In genomic region chr7:94004024-94004945, GRCh38 we compare ENCODE assay signal across 1 cellular context.
TF ChIP-seq lines count a peak whose summit lies in the region.

A gene with protein sequence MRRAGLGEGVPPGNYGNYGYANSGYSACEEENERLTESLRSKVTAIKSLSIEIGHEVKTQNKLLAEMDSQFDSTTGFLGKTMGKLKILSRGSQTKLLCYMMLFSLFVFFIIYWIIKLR (minus strand): TSS chr7:94004355. CDS start chr7:94004216, 139 bp downstream.

TF ChIP-seq in WTC11, 78 proteins besides CTCF, POLR2A, EP300 and RAD21 (continued from another document and continues in another):
- TF ChIP-seq, protein P1, sequence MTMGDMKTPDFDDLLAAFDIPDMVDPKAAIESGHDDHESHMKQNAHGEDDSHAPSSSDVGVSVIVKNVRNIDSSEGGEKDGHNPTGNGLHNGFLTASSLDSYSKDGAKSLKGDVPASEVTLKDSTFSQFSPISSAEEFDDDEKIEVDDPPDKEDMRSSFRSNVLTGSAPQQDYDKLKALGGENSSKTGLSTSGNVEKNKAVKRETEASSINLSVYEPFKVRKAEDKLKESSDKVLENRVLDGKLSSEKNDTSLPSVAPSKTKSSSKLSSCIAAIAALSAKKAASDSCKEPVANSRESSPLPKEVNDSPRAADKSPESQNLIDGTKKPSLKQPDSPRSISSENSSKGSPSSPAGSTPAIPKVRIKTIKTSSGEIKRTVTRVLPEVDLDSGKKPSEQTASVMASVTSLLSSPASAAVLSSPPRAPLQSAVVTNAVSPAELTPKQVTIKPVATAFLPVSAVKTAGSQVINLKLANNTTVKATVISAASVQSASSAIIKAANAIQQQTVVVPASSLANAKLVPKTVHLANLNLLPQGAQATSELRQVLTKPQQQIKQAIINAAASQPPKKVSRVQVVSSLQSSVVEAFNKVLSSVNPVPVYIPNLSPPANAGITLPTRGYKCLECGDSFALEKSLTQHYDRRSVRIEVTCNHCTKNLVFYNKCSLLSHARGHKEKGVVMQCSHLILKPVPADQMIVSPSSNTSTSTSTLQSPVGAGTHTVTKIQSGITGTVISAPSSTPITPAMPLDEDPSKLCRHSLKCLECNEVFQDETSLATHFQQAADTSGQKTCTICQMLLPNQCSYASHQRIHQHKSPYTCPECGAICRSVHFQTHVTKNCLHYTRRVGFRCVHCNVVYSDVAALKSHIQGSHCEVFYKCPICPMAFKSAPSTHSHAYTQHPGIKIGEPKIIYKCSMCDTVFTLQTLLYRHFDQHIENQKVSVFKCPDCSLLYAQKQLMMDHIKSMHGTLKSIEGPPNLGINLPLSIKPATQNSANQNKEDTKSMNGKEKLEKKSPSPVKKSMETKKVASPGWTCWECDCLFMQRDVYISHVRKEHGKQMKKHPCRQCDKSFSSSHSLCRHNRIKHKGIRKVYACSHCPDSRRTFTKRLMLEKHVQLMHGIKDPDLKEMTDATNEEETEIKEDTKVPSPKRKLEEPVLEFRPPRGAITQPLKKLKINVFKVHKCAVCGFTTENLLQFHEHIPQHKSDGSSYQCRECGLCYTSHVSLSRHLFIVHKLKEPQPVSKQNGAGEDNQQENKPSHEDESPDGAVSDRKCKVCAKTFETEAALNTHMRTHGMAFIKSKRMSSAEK (CRISPR knock-in tag; IDR thresholded peaks at IDR 0.05; ENCODE audit: borderline replicate concordance), result no peak
- TF ChIP-seq NR2C2 (CRISPR knock-in tag; IDR thresholded peaks at IDR 0.05) (no peak), ZNF263 (CRISPR knock-in tag; IDR thresholded peaks at IDR 0.05; ENCODE audit: low read depth) (no peak), AR (CRISPR knock-in tag; IDR thresholded peaks at IDR 0.05) (no peak), ARID4B (CRISPR knock-in tag; IDR thresholded peaks at IDR 0.05; ENCODE audit: borderline replicate concordance) (no peak), AFF4 (CRISPR knock-in tag; IDR thresholded peaks at IDR 0.05; ENCODE audit: borderline replicate concordance) (no peak), ZNF671 (CRISPR knock-in tag; IDR thresholded peaks at IDR 0.05) (no peak), ZNF396 (CRISPR knock-in tag; IDR thresholded peaks at IDR 0.05; ENCODE audit: borderline replicate concordance) (no peak), GRHL2 (CRISPR knock-in tag; IDR thresholded peaks at IDR 0.05; ENCODE audit: insufficient replicate concordance, severe bottlenecking) (no peak), MLX (CRISPR knock-in tag; IDR thresholded peaks at IDR 0.05) (no peak), SP1 (CRISPR knock-in tag; conservative IDR thresholded peaks at IDR 0.05) (peak; percentile 60), HMGA2 (CRISPR knock-in tag; IDR thresholded peaks at IDR 0.05) (no peak), JAZF1 (CRISPR knock-in tag; IDR thresholded peaks at IDR 0.05) (no peak), ETV6 (CRISPR knock-in tag; IDR thresholded peaks at IDR 0.05) (0 out of 2 replicates have a peak, but pooled peaks have one; percentile 85), ZNF317 (CRISPR knock-in tag; IDR thresholded peaks at IDR 0.05; ENCODE audit: borderline replicate concordance, low read depth) (no peak), ZNF219 (CRISPR knock-in tag; IDR thresholded peaks at IDR 0.05; ENCODE audit: borderline replicate concordance) (no peak), ZNF281 (CRISPR knock-in tag; IDR thresholded peaks at IDR 0.05) (no peak), ZNF121 (CRISPR knock-in tag; IDR thresholded peaks at IDR 0.05) (no peak)
- TF ChIP-seq, protein P2, sequence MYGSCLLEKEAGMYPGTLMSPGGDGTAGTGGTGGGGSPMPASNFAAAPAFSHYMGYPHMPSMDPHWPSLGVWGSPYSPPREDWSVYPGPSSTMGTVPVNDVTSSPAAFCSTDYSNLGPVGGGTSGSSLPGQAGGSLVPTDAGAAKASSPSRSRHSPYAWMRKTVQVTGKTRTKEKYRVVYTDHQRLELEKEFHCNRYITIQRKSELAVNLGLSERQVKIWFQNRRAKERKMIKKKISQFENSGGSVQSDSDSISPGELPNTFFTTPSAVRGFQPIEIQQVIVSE (CRISPR knock-in tag; IDR thresholded peaks at IDR 0.05; ENCODE audit: borderline replicate concordance), result no peak
- TF ChIP-seq, protein P3, sequence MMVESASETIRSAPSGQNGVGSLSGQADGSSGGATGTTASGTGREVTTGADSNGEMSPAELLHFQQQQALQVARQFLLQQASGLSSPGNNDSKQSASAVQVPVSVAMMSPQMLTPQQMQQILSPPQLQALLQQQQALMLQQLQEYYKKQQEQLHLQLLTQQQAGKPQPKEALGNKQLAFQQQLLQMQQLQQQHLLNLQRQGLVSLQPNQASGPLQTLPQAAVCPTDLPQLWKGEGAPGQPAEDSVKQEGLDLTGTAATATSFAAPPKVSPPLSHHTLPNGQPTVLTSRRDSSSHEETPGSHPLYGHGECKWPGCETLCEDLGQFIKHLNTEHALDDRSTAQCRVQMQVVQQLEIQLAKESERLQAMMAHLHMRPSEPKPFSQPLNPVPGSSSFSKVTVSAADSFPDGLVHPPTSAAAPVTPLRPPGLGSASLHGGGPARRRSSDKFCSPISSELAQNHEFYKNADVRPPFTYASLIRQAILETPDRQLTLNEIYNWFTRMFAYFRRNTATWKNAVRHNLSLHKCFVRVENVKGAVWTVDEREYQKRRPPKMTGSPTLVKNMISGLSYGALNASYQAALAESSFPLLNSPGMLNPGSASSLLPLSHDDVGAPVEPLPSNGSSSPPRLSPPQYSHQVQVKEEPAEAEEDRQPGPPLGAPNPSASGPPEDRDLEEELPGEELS (CRISPR knock-in tag; IDR thresholded peaks at IDR 0.05), result 0 out of 2 replicates have a peak, but pooled peaks have one; percentile 48
- TF ChIP-seq, protein P4, sequence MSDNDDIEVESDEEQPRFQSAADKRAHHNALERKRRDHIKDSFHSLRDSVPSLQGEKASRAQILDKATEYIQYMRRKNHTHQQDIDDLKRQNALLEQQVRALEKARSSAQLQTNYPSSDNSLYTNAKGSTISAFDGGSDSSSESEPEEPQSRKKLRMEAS (CRISPR knock-in tag; IDR thresholded peaks at IDR 0.05), result no peak; the same call in 1 of the 2 replicates
- TF ChIP-seq, protein P5, sequence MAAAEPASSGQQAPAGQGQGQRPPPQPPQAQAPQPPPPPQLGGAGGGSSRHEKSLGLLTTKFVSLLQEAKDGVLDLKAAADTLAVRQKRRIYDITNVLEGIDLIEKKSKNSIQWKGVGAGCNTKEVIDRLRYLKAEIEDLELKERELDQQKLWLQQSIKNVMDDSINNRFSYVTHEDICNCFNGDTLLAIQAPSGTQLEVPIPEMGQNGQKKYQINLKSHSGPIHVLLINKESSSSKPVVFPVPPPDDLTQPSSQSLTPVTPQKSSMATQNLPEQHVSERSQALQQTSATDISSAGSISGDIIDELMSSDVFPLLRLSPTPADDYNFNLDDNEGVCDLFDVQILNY (CRISPR knock-in tag; IDR thresholded peaks at IDR 0.05), result no peak
- TF ChIP-seq, protein P6, sequence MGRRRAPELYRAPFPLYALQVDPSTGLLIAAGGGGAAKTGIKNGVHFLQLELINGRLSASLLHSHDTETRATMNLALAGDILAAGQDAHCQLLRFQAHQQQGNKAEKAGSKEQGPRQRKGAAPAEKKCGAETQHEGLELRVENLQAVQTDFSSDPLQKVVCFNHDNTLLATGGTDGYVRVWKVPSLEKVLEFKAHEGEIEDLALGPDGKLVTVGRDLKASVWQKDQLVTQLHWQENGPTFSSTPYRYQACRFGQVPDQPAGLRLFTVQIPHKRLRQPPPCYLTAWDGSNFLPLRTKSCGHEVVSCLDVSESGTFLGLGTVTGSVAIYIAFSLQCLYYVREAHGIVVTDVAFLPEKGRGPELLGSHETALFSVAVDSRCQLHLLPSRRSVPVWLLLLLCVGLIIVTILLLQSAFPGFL (CRISPR knock-in tag; IDR thresholded peaks at IDR 0.05; ENCODE audit: borderline replicate concordance), result no peak
